Comparison of ENCODE assay signal across 8 cellular contexts in the genomic region with DNA sequence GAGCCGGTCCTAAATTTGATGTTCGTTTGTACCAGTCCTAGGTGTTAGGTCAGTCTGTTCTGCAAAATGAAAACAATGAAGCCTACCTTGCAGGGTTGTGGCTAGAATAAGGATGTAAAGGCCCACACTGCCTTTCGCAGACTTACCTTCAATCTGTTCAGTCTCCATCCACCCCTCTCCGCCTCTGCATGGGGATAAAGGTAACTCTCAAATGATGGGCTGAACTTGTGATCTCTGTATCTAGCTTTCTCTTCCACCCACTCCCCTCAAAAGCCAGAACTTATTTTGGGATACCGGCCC. TPM values are rescaled to one million over a fixed set of nuclear protein-coding genes. Genes with fewer than 3 reads are reported as not detected.
DNase-seq lines count a peak whose midpoint lies in the region; ATAC-seq and TF ChIP-seq lines count a peak whose summit lies in the region.
"Not testable (repeated sequence)": the region's sequence is repeated elsewhere in the genome, so short reads cannot be mapped to it uniquely, and the experiment has no call there.

No MANE protein-coding gene starts in this region.

- H3K27ac Mint-ChIP-seq in Calu3 (ENCODE audit: unreplicated experiment); T-cell; effector memory CD8-positive, alpha-beta T cell; naive thymus-derived CD8-positive, alpha-beta T cell: not testable (repeated sequence)

- POLR2A ChIA-PET in T-cell (lab: Charles Lee); naive thymus-derived CD8-positive, alpha-beta T cell (lab: Charles Lee): not testable (repeated sequence)

- not testable (repeated sequence) for DNase-seq in Calu3; T-cell; effector memory CD8-positive, alpha-beta T cell; naive thymus-derived CD8-positive, alpha-beta T cell

- ATAC-seq in GM18909 (IDR thresholded peaks at IDR 0.05; ENCODE audit: poor library complexity, unreplicated experiment) (peak; percentile 40), GM21528 (IDR thresholded peaks at IDR 0.05; ENCODE audit: low FRiP score, unreplicated experiment) (peak; percentile 37), HG02763 (IDR thresholded peaks at IDR 0.05; ENCODE audit: unreplicated experiment) (peak; percentile 1), HG03280 (IDR thresholded peaks at IDR 0.05; ENCODE audit: unreplicated experiment) (peak; percentile 29), T-cell (replicated peaks in 1 of 4) (peak; percentile 25 to 38 (median 32))
- ATAC-seq in effector memory CD8-positive, alpha-beta T cell (replicated peaks), result peak; percentile 11
- peak; percentile 25 to 55 for ATAC-seq in naive thymus-derived CD8-positive, alpha-beta T cell

- H3K9me3 Mint-ChIP-seq in Calu3 (ENCODE audit: low read depth, unreplicated experiment); T-cell; effector memory CD8-positive, alpha-beta T cell; naive thymus-derived CD8-positive, alpha-beta T cell: not testable (repeated sequence)

- not testable (repeated sequence) for H3K36me3 Mint-ChIP-seq in Calu3 (ENCODE audit: insufficient read depth, unreplicated experiment); T-cell; effector memory CD8-positive, alpha-beta T cell (ENCODE audit: insufficient read depth); naive thymus-derived CD8-positive, alpha-beta T cell

- TSS peak; percentile 65 for BruUV-seq in Calu3 (replicated peaks; lab: Mats Ljungman, UMichigan)

- CTCF ChIA-PET in Calu3 (lab: Charles Lee); T-cell (lab: Charles Lee): not testable (repeated sequence)

- not testable (repeated sequence) for H3K4me3 Mint-ChIP-seq in Calu3 (ENCODE audit: low read depth, unreplicated experiment); T-cell; effector memory CD8-positive, alpha-beta T cell; naive thymus-derived CD8-positive, alpha-beta T cell

- H3K27me3 Mint-ChIP-seq in Calu3 (ENCODE audit: unreplicated experiment); T-cell; effector memory CD8-positive, alpha-beta T cell; naive thymus-derived CD8-positive, alpha-beta T cell: not testable (repeated sequence)

- intact Hi-C loops in Calu3 (cut with micrococcal nuclease; ENCODE audit: unreplicated experiment), result not testable (repeated sequence)

- not testable (repeated sequence) for H3K4me1 Mint-ChIP-seq in Calu3 (ENCODE audit: low read depth, unreplicated experiment); T-cell; effector memory CD8-positive, alpha-beta T cell (ENCODE audit: low read depth in 2 of 2); naive thymus-derived CD8-positive, alpha-beta T cell

- not testable (repeated sequence) for TF ChIP-seq CTCF in Calu3 (IDR thresholded peaks at IDR 0.05; ENCODE audit: unreplicated experiment)

RNA-seq across cellular contexts. Expression of gene SERF1A, which starts 0.8 kb away (rescaled TPM):
- 2.0 and 5.3 TPM in 2 replicates for total RNA-seq in Calu3 (2022)
- 10 to 100 TPM in 3 of 5 donors, 1 to 10 TPM in 2; 3.7 to 14.9 (median 11.1) TPM for total RNA-seq in T-cell
- total RNA-seq in naive thymus-derived CD8-positive, alpha-beta T cell, result 10 to 100 TPM in 1 of 2 experiments, 1 to 10 TPM in 1; 9.5 to 17.1 TPM
- polyA plus RNA-seq in naive thymus-derived CD8-positive, alpha-beta T cell, result 1 to 10 TPM; 1.8 to 4.1 (median 2.6) TPM

RNA-seq across cellular contexts. Expression of gene SMN1, which starts 23.7 kb away (rescaled TPM):
- total RNA-seq in Calu3 (2022), result 48.3 and 63.0 TPM in 2 replicates
- total RNA-seq in T-cell, result 10 to 100 TPM; 29.1 to 81.4 (median 38.9) TPM
- 10 to 100 TPM; 50.8 to 58.9 TPM for total RNA-seq in naive thymus-derived CD8-positive, alpha-beta T cell
- 10 to 100 TPM; 18.9 to 34.3 (median 23.6) TPM for polyA plus RNA-seq in naive thymus-derived CD8-positive, alpha-beta T cell
